27 cellular contexts compared by ENCODE assay signal in the genomic region with DNA sequence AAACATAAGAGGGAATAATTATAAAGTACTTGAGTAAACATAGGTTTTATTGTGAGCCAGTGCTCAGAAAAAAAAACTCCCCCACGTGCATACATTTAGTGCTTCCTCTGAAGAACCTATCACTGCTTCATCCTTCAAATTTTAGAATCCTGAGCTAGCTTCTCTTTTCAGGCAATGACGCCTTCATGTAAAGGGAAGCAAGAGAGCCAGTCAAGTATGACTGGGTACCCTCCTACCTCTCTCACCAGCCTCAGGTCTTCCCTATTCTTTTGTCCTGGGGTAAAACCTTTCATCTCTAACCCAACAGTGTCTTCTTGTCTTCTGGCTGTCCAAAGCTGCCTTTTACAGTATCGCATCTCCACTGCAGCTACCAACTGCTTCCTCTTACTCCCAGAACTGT. TPM values are rescaled to one million over a fixed set of nuclear protein-coding genes. Genes with fewer than 3 reads are reported as not detected.
A peak's percentile ranks its signal among the peaks of the same experiment; 100 is the strongest.
DNase-seq lines count a peak whose midpoint lies in the region; ATAC-seq and TF ChIP-seq lines count a peak whose summit lies in the region.
"Had no signal": no experiment of that assay in that cellular context is flagged by ENCODE, and none has a peak within 500 bp of the region (broad histone marks: within the 10 kb centered on the region; RNA-seq: fewer than 3 reads in every experiment).

No MANE protein-coding gene starts in this region.

- H3K4me1 ChIP-seq in H9 (ENCODE audit: insufficient read depth, low read length) = peaks cover under 1% of the 10 kb centered on the region; the same call in 1 of the 2 replicates
- no peaks in the 10 kb centered on the region for H3K4me1 ChIP-seq in OCI-LY7 (ENCODE audit: insufficient read depth, low read length, poor library complexity, severe bottlenecking)
- H3K4me1 ChIP-seq: BE2C had no signal

- no peak overlapping the region for H2BK12ac ChIP-seq in H9 (ENCODE audit: insufficient read length, low read depth, low read length)

- no CpG with 5 or more reads among the region's 3 CpGs for WGBS in H9 (ENCODE audit: extremely low coverage, insufficient read length, low lambda C conversion rate)

- H3K27ac ChIP-seq in 22Rv1 = 0 out of 2 replicates have a peak overlapping the region, but pooled peaks have one; percentile 12
- H3K27ac ChIP-seq in H9 (ENCODE audit: insufficient read length, low read depth, low read length) = no peak overlapping the region
- H3K27ac ChIP-seq in OCI-LY7 (ENCODE audit: low read depth, low read length, poor library complexity, severe bottlenecking) = no peak overlapping the region
- H3K27ac ChIP-seq in brain microvascular endothelial cell = no peak overlapping the region
- H3K27ac ChIP-seq: RWPE1, upper lobe of left lung had no signal

- H4K20me1 ChIP-seq in H9 (ENCODE audit: control insufficient read depth, insufficient read depth, insufficient read length) = no peaks in the 10 kb centered on the region
- no peaks in the 10 kb centered on the region for H4K20me1 ChIP-seq in OCI-LY7 (ENCODE audit: insufficient read depth, low read length)

- BruUV-seq in OCI-LY7 (replicated peaks; lab: Mats Ljungman, UMichigan) = no TSS peak

- H3K4me3 Mint-ChIP-seq in H9 (no peak overlapping the region), memory B cell (no peak overlapping the region)
- H3K4me3 Mint-ChIP-seq: T-helper 17 cell had no signal

- H3K36me3 Mint-ChIP-seq in H9 (ENCODE audit: insufficient read depth in 1 of 3, low read depth in 3 of 3) (peaks cover 0 to 13% (median 2%) of the 10 kb centered on the region in 3 experiments; a peak in 3 of 7 replicates), memory B cell (peaks cover 2% of the 10 kb centered on the region)

- CTCF ChIA-PET in OCI-LY7 (lab: Charles Lee; ENCODE audit: unreplicated experiment) = no interaction called here

- H3K27me3 ChIP-seq in H9 (ENCODE audit: insufficient read depth, low read length) = no peaks in the 10 kb centered on the region
- H3K27me3 ChIP-seq in brain microvascular endothelial cell (replicated peaks) = no peaks in the 10 kb centered on the region
- H3K27me3 ChIP-seq: BE2C, body of pancreas, dorsolateral prefrontal cortex, gastrocnemius medialis, upper lobe of left lung had no signal

- H3K79me1 ChIP-seq in H9 (ENCODE audit: insufficient read depth, low read depth, low read length, poor library complexity, severe bottlenecking) = peaks cover 11% of the 10 kb centered on the region

- H3K18ac ChIP-seq in H9 (ENCODE audit: insufficient read length, low read depth, low read length) = no peak overlapping the region

- no peak overlapping the region for H3K14ac ChIP-seq in H9 (ENCODE audit: insufficient read depth, low read length)

- no peaks in the 10 kb centered on the region for H3K9me2 ChIP-seq in OCI-LY7 (ENCODE audit: insufficient read depth, low read length)
- H3K9me2 ChIP-seq: SK-N-SH had no signal

- H2BK120ac ChIP-seq in H9 (ENCODE audit: low read depth, low read length, poor library complexity, severe bottlenecking) = no peak overlapping the region

- intact Hi-C loops in OCI-LY7 (cut with micrococcal nuclease; ENCODE audit: unreplicated experiment) = no loop called here

- H3K79me2 ChIP-seq in H9 (ENCODE audit: insufficient read depth, low read length) = peaks cover 8% of the 10 kb centered on the region; the same call in 1 of the 2 replicates
- no peaks in the 10 kb centered on the region for H3K79me2 ChIP-seq in OCI-LY7 (ENCODE audit: insufficient read depth, low read depth, low read length)

- no peak overlapping the region for H2AK5ac ChIP-seq in H9 (ENCODE audit: insufficient read length, low read length)

- no peak overlapping the region for H3T11ph ChIP-seq in H9 (ENCODE audit: low read length)

- H3K27me3 Mint-ChIP-seq in H9 (ENCODE audit: low read depth) (no peaks in the 10 kb centered on the region), memory B cell (no peaks in the 10 kb centered on the region)
- H3K27me3 Mint-ChIP-seq: naive thymus-derived CD4-positive, alpha-beta T cell; T-helper 17 cell had no signal

- peaks cover 53 to 54% of the 10 kb centered on the region in 2 experiments for H3K4me1 Mint-ChIP-seq in H9
- peaks cover 16% of the 10 kb centered on the region for H3K4me1 Mint-ChIP-seq in memory B cell

- H2AFZ ChIP-seq in H9 (ENCODE audit: low read length) = no peak overlapping the region
- H2AFZ ChIP-seq in OCI-LY7 (ENCODE audit: low read length) = no peak overlapping the region

- H3K56ac ChIP-seq in H9 (ENCODE audit: insufficient read length, low read depth, low read length) = no peak overlapping the region

- in situ Hi-C loops in brain microvascular endothelial cell (cut with HindIII; ENCODE audit: low pct_ligation_motif_present, low sequenced_read_pairs) = no loop called here

- no peak overlapping the region for H3K9ac ChIP-seq in H9 (ENCODE audit: extremely low read depth, insufficient read length, low read length)
- H3K9ac ChIP-seq: SK-N-SH had no signal

- TF ChIP-seq CTCF in 22Rv1 (IDR thresholded peaks at IDR 0.05) (no peak), H9 (conservative IDR thresholded peaks at IDR 0.05) (no peak), OCI-LY7 (conservative IDR thresholded peaks at IDR 0.05; ENCODE audit: low read length) (no peak), brain microvascular endothelial cell (IDR thresholded peaks at IDR 0.05; ENCODE audit: low read depth, low read length, missing control alignments) (no peak)

- H4K91ac ChIP-seq in H9 (ENCODE audit: insufficient read length, low read depth, low read length) = no peak overlapping the region

- no peak overlapping the region for H4K8ac ChIP-seq in H9 (replicated peaks; ENCODE audit: insufficient read length, low read depth, low read length)

- H4K5ac ChIP-seq in H9 (ENCODE audit: insufficient read length, low read depth, low read length) = no peak overlapping the region

- H3K27ac Mint-ChIP-seq in H9 (peak overlapping the region in 2 of 3 experiments; percentile 46 to 53; a peak in 5 of 7 replicates), memory B cell (peak overlapping the region; percentile 16)
- H3K27ac Mint-ChIP-seq: T-helper 17 cell had no signal

- DNase-seq in H9 (no peak), OCI-LY7 (ENCODE audit: low spot score) (peak; percentile 4), memory B cell (ENCODE audit: low spot score in 2 of 2) (peak in 1 of 2 donors; percentile 9), brain microvascular endothelial cell (no peak), NCI-H187 treated with DMSO at 0.1 percent for 48 hours (lab: John Stamatoyannopoulos, UW) (no peak), glomerular visceral epithelial cell (ENCODE audit: extremely low spot score) (no peak)
- DNase-seq in activated effector memory CD4-positive, alpha-beta T cell treated with anti-CD3 and anti-CD28 coated beads, Interleukin-2, amount 50 U/mL, for 16 hours = no peak
- DNase-seq: activated CD4-positive, alpha-beta T cell treated with anti-CD3 and anti-CD28 coated beads for 48 hours; activated naive CD4-positive, alpha-beta T cell treated with Interleukin-2 at 50 U/mL for 16 hours; activated T-cell treated with anti-CD3 and anti-CD28 coated beads, Interleukin-2, amount 50 U/mL, for 48 hours; BE2C; body of pancreas; COR-L47; DMS79 treated with DMSO at 0.1 percent for 48 hours; dorsolateral prefrontal cortex; gastrocnemius medialis; Karpas-422; naive thymus-derived CD4-positive, alpha-beta T cell; NCI-H1930; NCI-H748 treated with DMSO at 0.1 percent for 48 hours; SK-N-SH; T-helper 17 cell; upper lobe of left lung had no signal

- no peak overlapping the region for H3K23ac ChIP-seq in H9 (ENCODE audit: insufficient read length, low read depth, low read length)

- no peak overlapping the region for H3K4me2 ChIP-seq in H9 (ENCODE audit: insufficient read depth, insufficient read length, low read length)
- no peak overlapping the region for H3K4me2 ChIP-seq in OCI-LY7 (ENCODE audit: low read length)
- H3K4me2 ChIP-seq: SK-N-SH had no signal

- no peak overlapping the region for H2BK20ac ChIP-seq in H9 (ENCODE audit: low read depth, low read length, poor library complexity, severe bottlenecking)

- H3K36me3 ChIP-seq in OCI-LY7 (ENCODE audit: insufficient read depth, low read length) (no peaks in the 10 kb centered on the region), brain microvascular endothelial cell (replicated peaks) (no peaks in the 10 kb centered on the region)
- H3K36me3 ChIP-seq: BE2C, gastrocnemius medialis, upper lobe of left lung had no signal

- no peak overlapping the region for H2BK15ac ChIP-seq in H9 (ENCODE audit: low read depth, low read length)

- POLR2A ChIA-PET in OCI-LY7 (lab: Charles Lee) = interaction anchor here (1.0 to 1.3 kb wide), 2 partner anchors 12 to 19 kb away, joined by 3 read pairs; no protein-coding TSS in a partner anchor

- no peak overlapping the region for H2BK5ac ChIP-seq in H9 (ENCODE audit: insufficient read length, low read length)

- peak; percentile 96 for ATAC-seq in memory B cell (ENCODE audit: low read depth)
- ATAC-seq: body of pancreas; gastrocnemius medialis; left lobe of liver; naive thymus-derived CD4-positive, alpha-beta T cell; T-helper 17 cell had no signal

- H3K9me3 Mint-ChIP-seq in H9 (no peaks in the 10 kb centered on the region), memory B cell (no peaks in the 10 kb centered on the region)

- H3K9me3 ChIP-seq in H9 (ENCODE audit: control insufficient read depth, low read depth, low read length) (no peaks in the 10 kb centered on the region), OCI-LY7 (ENCODE audit: low read length) (no peaks in the 10 kb centered on the region)
- H3K9me3 ChIP-seq: BE2C, body of pancreas, gastrocnemius medialis, SK-N-SH, upper lobe of left lung had no signal

- no peak overlapping the region for H3K4me3 ChIP-seq in OCI-LY7 (ENCODE audit: low read depth, low read length, poor library complexity, severe bottlenecking)
- H3K4me3 ChIP-seq in brain microvascular endothelial cell (ENCODE audit: low read depth, low read length) = no peak overlapping the region
- H3K4me3 ChIP-seq: body of pancreas, dorsolateral prefrontal cortex, gastrocnemius medialis, skin epidermis, upper lobe of left lung had no signal

- no peaks in the 10 kb centered on the region for H3K23me2 ChIP-seq in H9 (ENCODE audit: insufficient read length, low read depth, low read length, poor library complexity, severe bottlenecking)

- H3K4ac ChIP-seq in H9 (ENCODE audit: low read depth, low read length) = no peak overlapping the region

RNA-seq across cellular contexts. Expression of a gene that starts 32.0 kb away (rescaled TPM):
- total RNA-seq in H9 (2021) (80.7 and 85.9 TPM in 2 replicates), OCI-LY7 (2022) (5.2 and 6.8 TPM in 2 replicates)
- total RNA-seq in OCI-LY7 (2014; rRNA removed; shearing (Covaris generic)) = 2.3 and 2.5 TPM in 2 replicates

Comparison
In these comparisons a context has a peak if more than half of its experiments do, and no peak if none do; other contexts are left out.
1. RNA of a gene that starts 32.0 kb away (total RNA-seq): 80.7 to 85.9 TPM in H9; 2.3 to 6.8 TPM in OCI-LY7; every median in the first group is over 10 times any median in the second.